In genomic region chr9:87020169-87020935, GRCh38 we compare ENCODE assay signal across 31 cellular contexts.
"Had no signal": no experiment of that assay in that cellular context is flagged by ENCODE, and none has a peak within 500 bp of the region (broad histone marks: within the 10 kb centered on the region; RNA-seq: fewer than 3 reads in every experiment).

No MANE protein-coding gene starts in this region.

- H3K36me3 Mint-ChIP-seq: immature natural killer cell; naive thymus-derived CD4-positive, alpha-beta T cell; stimulated activated effector memory CD8-positive, alpha-beta T cell treated with anti-CD3 and anti-CD28 coated beads, Interleukin-12 subunit alpha, Interleukin-12 subunit beta, amount 100 ng/mL, for 72 hours had no signal

- H3K4me3 Mint-ChIP-seq: immature natural killer cell; naive thymus-derived CD4-positive, alpha-beta T cell; stimulated activated effector memory CD8-positive, alpha-beta T cell treated with anti-CD3 and anti-CD28 coated beads, Interleukin-12 subunit alpha, Interleukin-12 subunit beta, amount 100 ng/mL, for 72 hours had no signal

- H3K4me2 ChIP-seq: smooth muscle cell had no signal

- H3K27me3 ChIP-seq: esophagus muscularis mucosa, foreskin keratinocyte, gastroesophageal sphincter, neutrophil, right atrium auricular region, stomach, thyroid gland had no signal

- H3K79me2 ChIP-seq: parathyroid adenoma had no signal

- H3K9ac ChIP-seq: parathyroid adenoma had no signal

- H3K4me1 Mint-ChIP-seq: immature natural killer cell; naive thymus-derived CD4-positive, alpha-beta T cell; stimulated activated effector memory CD8-positive, alpha-beta T cell treated with anti-CD3 and anti-CD28 coated beads, Interleukin-12 subunit alpha, Interleukin-12 subunit beta, amount 100 ng/mL, for 72 hours had no signal

- H3K4me1 ChIP-seq: foreskin keratinocyte, heart right ventricle, lower lobe of right lung, parathyroid adenoma, prostate gland, right atrium auricular region, thyroid gland had no signal

- ATAC-seq: foreskin keratinocyte; gastroesophageal sphincter; heart right ventricle; left colon; left ventricle myocardium superior; lower lobe of right lung; naive thymus-derived CD4-positive, alpha-beta T cell; sciatic nerve; stimulated activated effector memory CD8-positive, alpha-beta T cell treated with anti-CD3 and anti-CD28 coated beads, Interleukin-12 subunit alpha, Interleukin-12 subunit beta, amount 100 ng/mL, for 72 hours had no signal

- H3K27ac ChIP-seq: coronary artery, esophagus muscularis mucosa, foreskin keratinocyte, gastroesophageal sphincter, heart right ventricle, lower lobe of right lung, neutrophil, parathyroid adenoma, prostate gland, right atrium auricular region, stomach, thyroid gland had no signal

- H3K9me3 ChIP-seq: esophagus muscularis mucosa, gastroesophageal sphincter, heart right ventricle, lower lobe of right lung, neutrophil, prostate gland, right atrium auricular region, stomach, thyroid gland had no signal

- H3K27ac Mint-ChIP-seq: immature natural killer cell; naive thymus-derived CD4-positive, alpha-beta T cell; stimulated activated effector memory CD8-positive, alpha-beta T cell treated with anti-CD3 and anti-CD28 coated beads, Interleukin-12 subunit alpha, Interleukin-12 subunit beta, amount 100 ng/mL, for 72 hours had no signal

- H2AFZ ChIP-seq: parathyroid adenoma had no signal

- DNase-seq: dermis blood vessel endothelial cell; effector memory CD4-positive, alpha-beta T cell; foreskin keratinocyte; glutamatergic neuron; heart right ventricle; immature natural killer cell; islet precursor cell; kidney glomerular epithelial cell; left colon; left ventricle myocardium superior; lower lobe of right lung; mesenchymal stem cell; midbrain; naive thymus-derived CD4-positive, alpha-beta T cell; stimulated activated CD4-positive, alpha-beta T cell treated with anti-CD3 and anti-CD28 coated beads, Interleukin-12 subunit alpha, Interleukin-12 subunit beta, amount 100 ng/mL, for 4 hours; stimulated activated CD4-positive, alpha-beta T cell treated with anti-CD3 and anti-CD28 coated beads, Interleukin-1b, Interleukin-23, amount 100 ng/mL, for 48 hours; stimulated activated CD4-positive, alpha-beta T cell treated with anti-CD3 and anti-CD28 coated beads, Interleukin-4, amount 100 ng/mL, for 1 hour; stimulated activated naive CD4-positive, alpha-beta T cell treated with Interleukin-2 at 50 U/mL for 16 hours; stomach; thyroid gland; trophoblast cell had no signal

- H3K36me3 ChIP-seq: esophagus muscularis mucosa, gastroesophageal sphincter, heart right ventricle, lower lobe of right lung, neutrophil, prostate gland, right atrium auricular region, stomach, thyroid gland had no signal

- H3K4me3 ChIP-seq: coronary artery, esophagus muscularis mucosa, gastroesophageal sphincter, heart right ventricle, lower lobe of right lung, prostate gland, right atrium auricular region, smooth muscle cell, stomach, thyroid gland had no signal
